In genomic region chr13:97359181-97360057, GRCh38 we compare ENCODE assay signal across 8 cellular contexts.
DNase-seq lines count a peak whose midpoint lies in the region; ATAC-seq and TF ChIP-seq lines count a peak whose summit lies in the region.

No MANE protein-coding gene starts in this region.

- intact Hi-C loops in aorta (cut with DNase I) = loop anchor here (5.0 to 10.0 kb wide), 6 partner anchors 137 to 435 kb away; partner anchors contain the start of gene MBNL2 (in 1 of the 2)

- peaks cover 0 to 7% of the 10 kb centered on the region in 2 donors for H3K36me3 ChIP-seq in aorta (ENCODE audit: control insufficient read depth in 1 of 2, insufficient read depth in 2 of 2, low read length in 1 of 2)

- H3K4me3 ChIP-seq in fibroblast of pulmonary artery (replicated peaks; ENCODE audit: low read depth, low read length) = no peak overlapping the region
- no peak overlapping the region for H3K4me3 ChIP-seq in aorta (ENCODE audit: low read length in 2 of 2)

- H3K4me1 ChIP-seq in aorta (ENCODE audit: control insufficient read depth in 1 of 2, insufficient read depth in 2 of 2, low read length in 2 of 2) = no peaks in the 10 kb centered on the region

- no peaks in the 10 kb centered on the region for H3K27me3 ChIP-seq in aorta (ENCODE audit: control insufficient read depth in 1 of 2, insufficient read depth in 2 of 2, low read length in 1 of 2)

- WGBS in aorta, 2 donors = 26 to 28% methylated on average over 8 of the region's 8 CpGs

- peak; percentile 96 for ATAC-seq in GM21390 (IDR thresholded peaks at IDR 0.05; ENCODE audit: unreplicated experiment)
- peak; percentile 75 to 79 for ATAC-seq in activated T-cell treated with anti-CD3 and anti-CD28 coated beads, Interleukin-2, amount 50 U/mL, for 4 hours
- peak; percentile 90 for ATAC-seq in aorta (ENCODE audit: low FRiP score)

- H3K4me3 Mint-ChIP-seq in activated T-cell treated with anti-CD3 and anti-CD28 coated beads, Interleukin-2, amount 50 U/mL, for 4 hours = no peak overlapping the region

- peak; percentile 91 for TF ChIP-seq CTCF in fibroblast of pulmonary artery (IDR thresholded peaks at IDR 0.05; ENCODE audit: low read length, missing control alignments)

- H3K27ac ChIP-seq in aorta (ENCODE audit: low read depth in 1 of 2, low read length in 2 of 2) = no peak overlapping the region

- H3K4me1 Mint-ChIP-seq in activated T-cell treated with anti-CD3 and anti-CD28 coated beads, Interleukin-2, amount 50 U/mL, for 4 hours (ENCODE audit: low read depth) = no peaks in the 10 kb centered on the region

- peaks cover 39% of the 10 kb centered on the region for H3K36me3 Mint-ChIP-seq in activated T-cell treated with anti-CD3 and anti-CD28 coated beads, Interleukin-2, amount 50 U/mL, for 4 hours (ENCODE audit: insufficient read depth)

- H3K9me3 Mint-ChIP-seq in activated T-cell treated with anti-CD3 and anti-CD28 coated beads, Interleukin-2, amount 50 U/mL, for 4 hours = no peaks in the 10 kb centered on the region

- peak; percentile 79 for DNase-seq in ELF-1 (ENCODE audit: low read depth, low spot score)
- peak; percentile 31 for DNase-seq in HPDE6-E6E7 (ENCODE audit: extremely low spot score)
- DNase-seq in NOMO-1 (lab: John Stamatoyannopoulos, UW; ENCODE audit: unreplicated experiment in 2 of 2) = peak; percentile 25 to 61
- peak; percentile 14 for DNase-seq in activated T-cell treated with anti-CD3 and anti-CD28 coated beads, Interleukin-2, amount 50 U/mL, for 4 hours
- peak; percentile 89 for DNase-seq in fibroblast of pulmonary artery (ENCODE audit: low read depth)
- peak; percentile 45 for DNase-seq in non-pigmented ciliary epithelial cell (ENCODE audit: low read depth)
- DNase-seq in aorta = no peak

- no peaks in the 10 kb centered on the region for H3K9me3 ChIP-seq in aorta (ENCODE audit: control insufficient read depth, low read length)

- H3K27me3 Mint-ChIP-seq in activated T-cell treated with anti-CD3 and anti-CD28 coated beads, Interleukin-2, amount 50 U/mL, for 4 hours (ENCODE audit: low read depth) = no peaks in the 10 kb centered on the region

Comparison
In these comparisons a context has a peak if more than half of its experiments do, and no peak if none do; other contexts are left out.
1. DNase-seq: peak in ELF-1 (single experiment), HPDE6-E6E7 (single experiment), NOMO-1 (2 of 2), activated T-cell treated with anti-CD3 and anti-CD28 coated beads, Interleukin-2, amount 50 U/mL, for 4 hours (single experiment), fibroblast of pulmonary artery (single experiment) and non-pigmented ciliary epithelial cell (single experiment); none in aorta (0 of 2).
2. Peak in every context shown above with its lines, with median percentiles within 50 percentile points of each other: ATAC-seq.